ENCODE assay signal across 25 cellular contexts in genomic region chr18:11799066-11799465, GRCh38. TPM values are rescaled to one million over a fixed set of nuclear protein-coding genes. Genes with fewer than 3 reads are reported as not detected.
DNase-seq lines count a peak whose midpoint lies in the region; ATAC-seq, FAIRE-seq and TF ChIP-seq lines count a peak whose summit lies in the region.
"Had no signal": no experiment of that assay in that cellular context is flagged by ENCODE, and none has a peak within 500 bp of the region (broad histone marks: within the 10 kb centered on the region; RNA-seq: fewer than 3 reads in every experiment).

No MANE protein-coding gene starts in this region.

- DNase-seq in K562 (ENCODE audit: extremely low read depth in 1 of 4, low spot score in 3 of 4) (no peak), nephron progenitor cell (no peak), progenitor cell of endocrine pancreas (ENCODE audit: low spot score, unreplicated experiment) (no peak), DMS114 treated with DMSO at 0.1 percent for 48 hours (lab: John Stamatoyannopoulos, UW; ENCODE audit: unreplicated experiment) (no peak)
- DNase-seq: AML-193; Caco-2; Calu3; CD4-positive, alpha-beta T cell; CD8-positive, alpha-beta T cell; DMS153; DMS53; DMS79; DND-41; EL; GDM1 had no signal

- TF ChIP-seq EP300 in K562 (IDR thresholded peaks at IDR 0.05; ENCODE audit: low read length) = no peak

- H3K27me3 Mint-ChIP-seq in nephron progenitor cell (ENCODE audit: low read depth, poor library complexity) = no peaks in the 10 kb centered on the region
- H3K27me3 Mint-ChIP-seq in progenitor cell of endocrine pancreas = no peaks in the 10 kb centered on the region

- peak; percentile 54 for ATAC-seq in K562
- no peak for ATAC-seq in HG02970 (IDR thresholded peaks at IDR 0.05; ENCODE audit: low FRiP score, unreplicated experiment)
- ATAC-seq: A549; CD8-positive, alpha-beta T cell; GM12878 had no signal

- no peak for FAIRE-seq in K562 (lab: Jason Lieb, UNC)
- FAIRE-seq: A549, D721Med, GM12878, GM12892, GM18507 had no signal

- H4K20me1 ChIP-seq in K562 (replicated peaks; ENCODE audit: control insufficient read depth, insufficient read depth, low read length) = no peaks in the 10 kb centered on the region
- H4K20me1 ChIP-seq: BLaER1 treated with 17β-estradiol and CSF1 and Interleukin-3, amounts not matched to agents 10 nM and 100 nM had no signal

- H3K36me3 Mint-ChIP-seq in nephron progenitor cell (ENCODE audit: low read depth) (peaks cover 10% of the 10 kb centered on the region), progenitor cell of endocrine pancreas (ENCODE audit: insufficient read depth) (no peaks in the 10 kb centered on the region)
- H3K36me3 Mint-ChIP-seq: CD8-positive, alpha-beta T cell had no signal

- intact Hi-C loops in K562 (cut with micrococcal nuclease) = no loop called here

- CTCF ChIA-PET in K562 (lab: Yijun Ruan, JAX; ENCODE audit: low intra/inter-chr PET ratio) = no interaction called here

- no peaks in the 10 kb centered on the region; a peak in 1 of 5 replicates for H3K4me1 ChIP-seq in K562 (replicated peaks in 1 of 2; ENCODE audit: control insufficient read depth in 2 of 2, insufficient read depth in 2 of 2, low read length in 2 of 2)
- H3K4me1 ChIP-seq: BLaER1 treated with 17β-estradiol and CSF1 and Interleukin-3, amounts not matched to agents 10 nM and 100 nM had no signal

- BruUV-seq in K562 (replicated peaks; lab: Mats Ljungman, UMichigan) = no TSS peak

- H3K9me3 Mint-ChIP-seq in nephron progenitor cell (no peaks in the 10 kb centered on the region), progenitor cell of endocrine pancreas (ENCODE audit: low read depth) (no peaks in the 10 kb centered on the region)
- H3K9me3 Mint-ChIP-seq: CD4-positive, alpha-beta T cell; CD8-positive, alpha-beta T cell had no signal

- no peak overlapping the region for H3K4me3 Mint-ChIP-seq in nephron progenitor cell
- no peak overlapping the region for H3K4me3 Mint-ChIP-seq in progenitor cell of endocrine pancreas (ENCODE audit: low read depth)
- H3K4me3 Mint-ChIP-seq: B cell; CD4-positive, alpha-beta T cell; CD8-positive, alpha-beta T cell had no signal

- H3K27ac Mint-ChIP-seq in nephron progenitor cell (peak overlapping the region; percentile 10), progenitor cell of endocrine pancreas (peak overlapping the region; percentile 17)
- H3K27ac Mint-ChIP-seq: B cell; CD4-positive, alpha-beta T cell; CD8-positive, alpha-beta T cell had no signal

- POLR2A ChIA-PET in K562 (lab: Yijun Ruan, JAX) = no interaction called here

- H3K27ac ChIP-seq in K562 (ENCODE audit: extremely low read depth, low read depth, low read length) = no peak overlapping the region
- H3K27ac ChIP-seq: 22Rv1; A549; BLaER1 treated with 17β-estradiol and CSF1 and Interleukin-3, amounts not matched to agents 10 nM and 100 nM; C4-2B had no signal

- in situ Hi-C loops in K562 (cut with MboI) = no loop called here

- H3K4me1 Mint-ChIP-seq in nephron progenitor cell (no peaks in the 10 kb centered on the region), progenitor cell of endocrine pancreas (ENCODE audit: low read depth) (peaks cover 4% of the 10 kb centered on the region)
- H3K4me1 Mint-ChIP-seq: B cell had no signal

- no peaks in the 10 kb centered on the region for H3K9me1 ChIP-seq in K562 (ENCODE audit: control insufficient read depth, insufficient read depth, low read length)

- no peak overlapping the region for H3K4me3 ChIP-seq in K562
- H3K4me3 ChIP-seq: A549; BLaER1 treated with 17β-estradiol and CSF1 and Interleukin-3, amounts not matched to agents 10 nM and 100 nM; GM12878 had no signal

- no peaks in the 10 kb centered on the region for H3K9me3 ChIP-seq in K562 (replicated peaks; ENCODE audit: control insufficient read depth, insufficient read depth, low read depth, low read length)
- H3K9me3 ChIP-seq: A549, Caco-2 had no signal

- peaks cover 12 to 15% of the 10 kb centered on the region in 2 experiments; a peak in 4 of 5 replicates for H3K27me3 ChIP-seq in K562 (ENCODE audit: control insufficient read depth in 2 of 2, insufficient read depth in 2 of 2, low read length in 2 of 2)
- H3K27me3 ChIP-seq: BLaER1 treated with 17β-estradiol and CSF1 and Interleukin-3, amounts not matched to agents 10 nM and 100 nM had no signal

- H3K36me3 ChIP-seq in K562 (ENCODE audit: control insufficient read depth, insufficient read depth, low read length) = no peaks in the 10 kb centered on the region
- H3K36me3 ChIP-seq: BLaER1 treated with 17β-estradiol and CSF1 and Interleukin-3, amounts not matched to agents 10 nM and 100 nM had no signal

- no peak overlapping the region for H3K4me2 ChIP-seq in K562 (ENCODE audit: insufficient read depth, low read length)
- H3K4me2 ChIP-seq: BLaER1 treated with 17β-estradiol and CSF1 and Interleukin-3, amounts not matched to agents 10 nM and 100 nM had no signal

- no peak for TF ChIP-seq POLR2A in K562 (conservative IDR thresholded peaks at IDR 0.05)

- TF ChIP-seq CTCF in K562 (IDR thresholded peaks at IDR 0.05 in 2 of 3, conservative IDR thresholded peaks at IDR 0.05 in 1 of 3; ENCODE audit: insufficient read depth in 2 of 3, low read depth in 1 of 3, low read length in 3 of 3) (no peak), nephron progenitor cell (IDR thresholded peaks at IDR 0.05) (no peak), progenitor cell of endocrine pancreas (IDR thresholded peaks at IDR 0.05; ENCODE audit: unreplicated experiment) (no peak)

- H2AFZ ChIP-seq in K562 (ENCODE audit: low read depth, low read length) = no peak overlapping the region

- no peak overlapping the region for H3K9ac ChIP-seq in K562 (ENCODE audit: insufficient read depth in 1 of 2, low read depth in 2 of 2, low read length in 2 of 2)
- H3K9ac ChIP-seq: BLaER1 treated with 17β-estradiol and CSF1 and Interleukin-3, amounts not matched to agents 10 nM and 100 nM had no signal

- H3K79me2 ChIP-seq in K562 (ENCODE audit: control insufficient read depth, insufficient read depth, low read length) = no peaks in the 10 kb centered on the region

- no peak for TF ChIP-seq RAD21 in K562 (CRISPR knock-in tag; conservative IDR thresholded peaks at IDR 0.05 in 1 of 2, IDR thresholded peaks at IDR 0.05 in 1 of 2)

- 17% methylated on average over 2 of the region's 2 CpGs for WGBS in K562 (ENCODE audit: insufficient coverage, low coverage, missing lambda C conversion rate)

TF ChIP-seq in K562, 482 proteins besides CTCF, POLR2A, EP300 and RAD21 (continues in another document):
- no peak for TF ChIP-seq ZBTB12 (CRISPR knock-in tag; IDR thresholded peaks at IDR 0.05)

RNA-seq across cellular contexts. Expression of gene CHMP1B, which starts 52.1 kb away (rescaled TPM):
- 8.3 and 13.4 TPM in 2 replicates for total RNA-seq in K562 (2011; cell fraction: chromatin; rRNA removed; ENCODE audit: low replicate concordance)
- 10.8 and 11.2 TPM in 2 replicates for total RNA-seq in K562 (2011; cell fraction: nucleolus; rRNA removed)
- 15.5 and 19.1 TPM in 2 replicates for total RNA-seq in K562 (2011; cell fraction: nucleoplasm; rRNA removed)
- 22.3 and 22.9 TPM in 2 replicates for total RNA-seq in K562 (2014; rRNA removed)
- 18.7 and 21.7 TPM in 2 replicates for total RNA-seq in K562 (2014; rRNA removed; fragmentation: Illumina TruSeq; extraction: Trizol)
- total RNA-seq in K562 (2015; rRNA removed; fragmentation: Illumina TruSeq; extraction: Trizol) = 15.6 and 17.6 TPM in 2 replicates
- 17.1 and 21.3 TPM in 2 replicates for total RNA-seq in K562 (2021)
- polyA plus RNA-seq in K562 (2011; rRNA removed) = 17.7 and 19.0 TPM in 2 replicates
- polyA plus RNA-seq in K562 (2011; cell fraction: cytosol; rRNA removed) = 15.7 and 19.8 TPM in 2 replicates
- 11.0 and 12.8 TPM in 2 replicates for polyA plus RNA-seq in K562 (2011; cell fraction: nucleus; rRNA removed)
- polyA plus RNA-seq in K562 (2012) = 16.6 and 23.6 TPM in 2 replicates
- 20.3 and 22.6 TPM in 2 replicates for polyA plus RNA-seq in K562 (2014; fragmentation: Illumina TruSeq; extraction: Trizol)
- polyA plus RNA-seq in K562 (2014; fragmentation: Nextera tagmentation; extraction: Ambion mirVana) = 10 to 100 TPM; 12.3 to 14.5 TPM
- polyA plus RNA-seq in K562 (2014; rRNA removed) = 27.9 and 29.9 TPM in 2 replicates
- polyA minus RNA-seq in K562 (2011; rRNA and poly(A)+ RNA removed) = 16.9 and 22.1 TPM in 2 replicates
- 6.8 and 7.9 TPM in 2 replicates for polyA minus RNA-seq in K562 (2011; cell fraction: cytosol; rRNA and poly(A)+ RNA removed)
- 5.1 and 10.0 TPM in 2 replicates for polyA minus RNA-seq in K562 (2011; cell fraction: nucleus; rRNA and poly(A)+ RNA removed)
- total RNA-seq in progenitor cell of endocrine pancreas = 48.0 and 48.3 TPM in 2 replicates
